24 cellular contexts compared by ENCODE assay signal in genomic region chr18:68791801-68792200, GRCh38. TPM values are rescaled to one million over a fixed set of nuclear protein-coding genes. Genes with fewer than 3 reads are reported as not detected.
A peak's percentile ranks its signal among the peaks of the same experiment; 100 is the strongest.
DNase-seq lines count a peak whose midpoint lies in the region; ATAC-seq, FAIRE-seq and TF ChIP-seq lines count a peak whose summit lies in the region.
"Had no signal": no experiment of that assay in that cellular context is flagged by ENCODE, and none has a peak within 500 bp of the region (broad histone marks: within the 10 kb centered on the region; RNA-seq: fewer than 3 reads in every experiment).

No MANE protein-coding gene starts in this region.

- DNase-seq in HepG2 (ENCODE audit: low spot score): peak; percentile 2
- no peak for DNase-seq in right lobe of liver
- peak; percentile 11 to 86 for DNase-seq in fibroblast of lung (ENCODE audit: low read depth in 2 of 2)
- peak; percentile 34 for DNase-seq in mucosa of gallbladder (ENCODE audit: low spot score)
- no peak for DNase-seq in activated CD4-positive, alpha-beta T cell treated with anti-CD3 and anti-CD28 coated beads for 48 hours
- DNase-seq in ovary: no peak
- DNase-seq in GDM1 (lab: John Stamatoyannopoulos, UW): no peak
- no peak for DNase-seq in coronary artery (ENCODE audit: low spot score)
- DNase-seq: activated CD4-positive, alpha-beta memory T cell treated with anti-CD3 and anti-CD28 coated beads, Interleukin-2, amount 10 ng/mL, durations not matched to agents 7 days and 5 days; activated naive CD8-positive, alpha-beta T cell treated with anti-CD3 and anti-CD28 coated beads for 36 hours; dorsolateral prefrontal cortex; islet precursor cell; NCI-H1105; NCI-H2081 treated with DMSO at 0.1 percent for 48 hours; NCI-H446; stimulated activated CD4-positive, alpha-beta T cell treated with anti-CD3 and anti-CD28 coated beads, Interleukin-12 subunit alpha, Interleukin-12 subunit beta, amount 100 ng/mL, for 4 hours; stimulated activated CD4-positive, alpha-beta T cell treated with anti-CD3 and anti-CD28 coated beads, Interleukin-4, amount 100 ng/mL, for 4 hours; stimulated activated naive CD4-positive, alpha-beta T cell; T-helper 1 cell; uterus had no signal

- H4K20me1 ChIP-seq in HepG2 (ENCODE audit: insufficient read depth, low read length): no peaks in the 10 kb centered on the region
- H4K20me1 ChIP-seq in fibroblast of lung (ENCODE audit: control insufficient read depth, extremely low read depth, insufficient read depth, low read length): no peaks in the 10 kb centered on the region

- in situ Hi-C loops in HepG2 (cut with HindIII; ENCODE audit: extremely low pct_ligation_motif_present, low pct_unique_long_range_greater_than_20kb): no loop called here

- no peaks in the 10 kb centered on the region for H3K79me2 ChIP-seq in HepG2 (ENCODE audit: insufficient read depth, low read length)
- H3K79me2 ChIP-seq in fibroblast of lung (ENCODE audit: control insufficient read depth, insufficient read depth, low read length): no peaks in the 10 kb centered on the region

- TF ChIP-seq CTCF in HepG2 (CRISPR knock-in tag; IDR thresholded peaks at IDR 0.05) (no peak), right lobe of liver (IDR thresholded peaks at IDR 0.05) (no peak), fibroblast of lung (conservative IDR thresholded peaks at IDR 0.05 in 1 of 2, IDR thresholded peaks at IDR 0.05 in 1 of 2; ENCODE audit: low read depth in 1 of 2, low read length in 2 of 2) (no peak), ovary (IDR thresholded peaks at IDR 0.05) (no peak), coronary artery (IDR thresholded peaks at IDR 0.05) (no peak)

- no peak overlapping the region for H3K4me3 ChIP-seq in HepG2 (replicated peaks in 1 of 3; ENCODE audit: insufficient read depth in 1 of 3, low read depth in 2 of 3, low read length in 3 of 3)
- no peak overlapping the region for H3K4me3 ChIP-seq in right lobe of liver
- H3K4me3 ChIP-seq in fibroblast of lung (replicated peaks in 1 of 4; ENCODE audit: control extremely low read depth in 1 of 4, insufficient read depth in 1 of 4, low read depth in 3 of 4, low read length in 4 of 4): no peak overlapping the region
- no peak overlapping the region for H3K4me3 ChIP-seq in ovary
- no peak overlapping the region for H3K4me3 ChIP-seq in coronary artery
- H3K4me3 ChIP-seq: ascending aorta, dorsolateral prefrontal cortex, gastroesophageal sphincter, uterus had no signal

- no peak for TF ChIP-seq RAD21 in HepG2 (CRISPR knock-in tag; IDR thresholded peaks at IDR 0.05)

- TF ChIP-seq POLR2A in HepG2 (IDR thresholded peaks at IDR 0.05; ENCODE audit: insufficient read depth in 1 of 2, low read depth in 2 of 2, low read length in 2 of 2) (no peak), right lobe of liver (IDR thresholded peaks at IDR 0.05) (no peak), ovary (IDR thresholded peaks at IDR 0.05) (no peak)

- H3K9ac ChIP-seq in HepG2 (ENCODE audit: insufficient read depth, low read depth, low read length): no peak overlapping the region
- H3K9ac ChIP-seq in fibroblast of lung (ENCODE audit: insufficient read depth, low read length): no peak overlapping the region

- H2AFZ ChIP-seq in HepG2 (ENCODE audit: low read length) (no peak overlapping the region), fibroblast of lung (ENCODE audit: low read length) (no peak overlapping the region)

- no peak for FAIRE-seq in HepG2 (lab: Jason Lieb, UNC)
- FAIRE-seq: RCC 7860 had no signal

- intact Hi-C loops in HepG2 (cut with micrococcal nuclease; ENCODE audit: unreplicated experiment) (no loop called here), right lobe of liver (cut with DNase I) (no loop called here), ovary (cut with DNase I) (no loop called here)

- no peak overlapping the region for H3K27ac ChIP-seq in HepG2 (ENCODE audit: extremely low read length, insufficient read depth, low read length)
- no peak overlapping the region for H3K27ac ChIP-seq in right lobe of liver
- H3K27ac ChIP-seq in fibroblast of lung (ENCODE audit: insufficient read depth, low read length): no peak overlapping the region
- no peak overlapping the region for H3K27ac ChIP-seq in ovary
- H3K27ac ChIP-seq in coronary artery: no peak overlapping the region
- H3K27ac ChIP-seq: ascending aorta, dorsolateral prefrontal cortex, gastroesophageal sphincter, uterus had no signal

- CTCF ChIA-PET in HepG2 (lab: Yijun Ruan, JAX; ENCODE audit: low intra/inter-chr PET ratio, low total read pairs): no interaction called here

- no TSS peak for BruUV-seq in HepG2 (replicated peaks; lab: Mats Ljungman, UMichigan)

- H3K4me1 ChIP-seq in HepG2 (ENCODE audit: insufficient read depth, low read length) (no peaks in the 10 kb centered on the region), right lobe of liver (no peaks in the 10 kb centered on the region), fibroblast of lung (ENCODE audit: control insufficient read depth, extremely low read depth, insufficient read depth, low read length) (peaks cover 5% of the 10 kb centered on the region), ovary (ENCODE audit: insufficient read depth) (no peaks in the 10 kb centered on the region)
- H3K4me1 ChIP-seq: ascending aorta, gastroesophageal sphincter, uterus had no signal

- TF ChIP-seq EP300 in HepG2 (IDR thresholded peaks at IDR 0.05; ENCODE audit: low read depth in 2 of 2, low read length in 2 of 2): no peak
- TF ChIP-seq EP300 in HepG2 (CRISPR knock-in tag; IDR thresholded peaks at IDR 0.05; ENCODE audit: borderline replicate concordance): no peak
- TF ChIP-seq EP300 in ovary (IDR thresholded peaks at IDR 0.05): no peak

- H3K9me3 ChIP-seq in HepG2 (ENCODE audit: low read length) (no peaks in the 10 kb centered on the region), right lobe of liver (no peaks in the 10 kb centered on the region), fibroblast of lung (ENCODE audit: control insufficient read depth, insufficient read depth, low read depth, low read length) (no peaks in the 10 kb centered on the region), ovary (no peaks in the 10 kb centered on the region)
- H3K9me3 ChIP-seq: ascending aorta, gastroesophageal sphincter, uterus had no signal

- WGBS in HepG2 (ENCODE audit: low lambda C conversion rate): 14% methylated on average over 2 of the region's 2 CpGs
- 63% methylated on average over 2 of the region's 2 CpGs for WGBS in right lobe of liver (ENCODE audit: insufficient coverage, low coverage, low lambda C conversion rate, missing lambda C conversion rate)
- 24 to 43% (median 33%) methylated on average over 2 of the region's 2 CpGs for WGBS in ovary, 3 donors

- POLR2A ChIA-PET in HepG2 (lab: Yijun Ruan, JAX): no interaction called here

- H3K4me2 ChIP-seq in HepG2 (ENCODE audit: low read depth, low read length) (no peak overlapping the region), fibroblast of lung (ENCODE audit: extremely low read depth, insufficient read depth, low read length) (no peak overlapping the region)

- H3K36me3 ChIP-seq in HepG2 (replicated peaks in 1 of 2; ENCODE audit: control insufficient read depth in 1 of 2, insufficient read depth in 2 of 2, low read length in 2 of 2): no peaks in the 10 kb centered on the region
- no peaks in the 10 kb centered on the region for H3K36me3 ChIP-seq in right lobe of liver
- H3K36me3 ChIP-seq in fibroblast of lung (ENCODE audit: control insufficient read depth, insufficient read depth, low read length): no peaks in the 10 kb centered on the region
- H3K36me3 ChIP-seq in ovary: no peaks in the 10 kb centered on the region
- H3K36me3 ChIP-seq: ascending aorta, gastroesophageal sphincter, uterus had no signal

- H3K27me3 ChIP-seq in HepG2 (ENCODE audit: control insufficient read depth in 1 of 2, insufficient read depth in 2 of 2, low read length in 2 of 2) (no peaks in the 10 kb centered on the region), right lobe of liver (no peaks in the 10 kb centered on the region), fibroblast of lung (ENCODE audit: control insufficient read depth, insufficient read depth, low read length) (no peaks in the 10 kb centered on the region), ovary (no peaks in the 10 kb centered on the region)
- H3K27me3 ChIP-seq: ascending aorta, dorsolateral prefrontal cortex, gastroesophageal sphincter, uterus had no signal

- peak; percentile 32; the same call in 1 of the 3 replicates for ATAC-seq in HepG2
- ATAC-seq in right lobe of liver: no peak
- ATAC-seq: gastroesophageal sphincter had no signal

TF ChIP-seq in HepG2, 621 proteins besides CTCF, POLR2A, EP300 and RAD21 (continues in another document):
- no peak for TF ChIP-seq FOXJ3 (CRISPR knock-in tag; IDR thresholded peaks at IDR 0.05; ENCODE audit: borderline replicate concordance)

RNA-seq across cellular contexts. Expression of gene CCDC102B, which starts 6.1 kb away (rescaled TPM):
- total RNA-seq in HepG2 (2016; rRNA removed; fragmentation: Illumina TruSeq; extraction: Trizol) (3.7 and 4.4 TPM in 2 replicates), right lobe of liver (1 to 10 TPM in 3 of 6 experiments, under 1 TPM in 3; 0.86 to 1.7 (median 1.2) TPM), fibroblast of lung (35.3 and 68.6 TPM in 2 replicates), mucosa of gallbladder (9.4 TPM), ovary (1 to 10 TPM; 1.8 to 7.0 (median 4.2) TPM)
- total RNA-seq in HepG2 (2016; cell fraction: cytosol; rRNA removed; fragmentation: Illumina TruSeq; extraction: Trizol; ENCODE audit: low read depth): 2.3 and 2.6 TPM in 2 replicates
- 3.8 and 5.9 TPM in 2 replicates for total RNA-seq in HepG2 (2016; cell fraction: insoluble cytoplasmic fraction; rRNA removed; fragmentation: Illumina TruSeq; extraction: Trizol)
- total RNA-seq in HepG2 (2016; cell fraction: membrane; rRNA removed; fragmentation: Illumina TruSeq; extraction: Trizol): 4.5 TPM in 2 replicates
- 6.1 and 6.7 TPM in 2 replicates for total RNA-seq in HepG2 (2016; cell fraction: nucleus; rRNA removed; fragmentation: Illumina TruSeq; extraction: Trizol)
- polyA plus RNA-seq in HepG2 (2011; rRNA removed) (2.3 TPM in 2 replicates), fibroblast of lung (9.7 and 33.7 TPM in 2 replicates), ovary (1 to 10 TPM; 2.3 to 5.2 TPM)
- polyA plus RNA-seq in HepG2 (2011; cell fraction: cytosol; rRNA removed): 1.8 and 2.1 TPM in 2 replicates
- polyA plus RNA-seq in HepG2 (2011; cell fraction: nucleus; rRNA removed): 2.3 and 3.0 TPM in 2 replicates
- 3.4 and 4.2 TPM in 2 replicates for polyA plus RNA-seq in HepG2 (2012)
- 2.0 TPM in 2 replicates for polyA plus RNA-seq in HepG2 (2016; cell fraction: cytosol; fragmentation: Illumina TruSeq; extraction: Trizol; ENCODE audit: low read depth)
- polyA plus RNA-seq in HepG2 (2016; cell fraction: insoluble cytoplasmic fraction; fragmentation: Illumina TruSeq; extraction: Trizol; ENCODE audit: low read depth): 3.3 and 4.7 TPM in 2 replicates
- 3.4 and 4.8 TPM in 2 replicates for polyA plus RNA-seq in HepG2 (2016; cell fraction: membrane; fragmentation: Illumina TruSeq; extraction: Trizol; ENCODE audit: low read depth)
- polyA plus RNA-seq in HepG2 (2016; cell fraction: nucleus; fragmentation: Illumina TruSeq; extraction: Trizol; ENCODE audit: insufficient read depth, low read depth): 3.9 and 5.5 TPM in 2 replicates
- polyA minus RNA-seq in HepG2 (2011; rRNA and poly(A)+ RNA removed; ENCODE audit: low replicate concordance): 1.4 and 2.4 TPM in 2 replicates
- polyA minus RNA-seq in HepG2 (2011; cell fraction: cytosol; rRNA and poly(A)+ RNA removed): 0.53 and 0.69 TPM in 2 replicates
- polyA minus RNA-seq in HepG2 (2011; cell fraction: nucleus; rRNA and poly(A)+ RNA removed): 30.6 and 38.0 TPM in 2 replicates
- polyA plus RNA-seq in fibroblast of lung (2012): 8.2 and 31.1 TPM in 2 replicates
- polyA minus RNA-seq in fibroblast of lung (ENCODE audit: low replicate concordance): 24.8 TPM in 1 of 2 replicates, not detected in the other
- total RNA-seq: SK-MEL-5 had no signal

Comparison
In these comparisons a context has a peak if more than half of its experiments do, and no peak if none do; other contexts are left out.
1. DNase-seq: peak in HepG2 (single experiment), fibroblast of lung (2 of 2) and mucosa of gallbladder (single experiment); none in right lobe of liver (0 of 3), activated CD4-positive, alpha-beta T cell treated with anti-CD3 and anti-CD28 coated beads for 48 hours (single experiment), ovary (0 of 5), GDM1 (single experiment) and coronary artery (single experiment).